ENCODE assay signal across 8 cellular contexts in genomic region chr10:70575874-70576802, GRCh38. TPM values are rescaled to one million over a fixed set of nuclear protein-coding genes. Genes with fewer than 3 reads are reported as not detected.
DNase-seq lines count a peak whose midpoint lies in the region; ATAC-seq and TF ChIP-seq lines count a peak whose summit lies in the region.

No MANE protein-coding gene starts in this region.

- DNase-seq in NCI-H2227 (lab: John Stamatoyannopoulos, UW; ENCODE audit: unreplicated experiment), result peak; percentile 13
- no peak for DNase-seq in NCI-H2227 treated with DMSO at 0.1 percent for 48 hours (lab: John Stamatoyannopoulos, UW)
- DNase-seq in HL-60 (ENCODE audit: low read depth in 1 of 2, low spot score in 1 of 2), result peak; percentile 92 to 96
- peak; percentile 89 for DNase-seq in SKM-1 treated with dmso at 0.1 percent for 144 hours (lab: John Stamatoyannopoulos, UW; ENCODE audit: unreplicated experiment)
- no peak for DNase-seq in spleen
- DNase-seq in NCI-H1930 (lab: John Stamatoyannopoulos, UW), result no peak

- peak overlapping the region; percentile 74 for H3K27ac ChIP-seq in HL-60 (replicated peaks)
- no peak overlapping the region for H3K27ac ChIP-seq in gastroesophageal sphincter
- peak overlapping the region in 7 of 8 donors; percentile 48 to 80 (median 60) for H3K27ac ChIP-seq in spleen

- WGBS in gastroesophageal sphincter (ENCODE audit: low coverage in 1 of 2), 2 donors, result 39 to 41% methylated on average over 10 to 12 of the region's 12 CpGs
- 17 to 28% (median 22%) methylated on average over 11 to 12 of the region's 12 CpGs for WGBS in spleen, 5 donors

- intact Hi-C loops in spleen (cut with DNase I; ENCODE audit: low total_unique reads), result no loop called here

- H3K9me3 ChIP-seq in gastroesophageal sphincter, result no peaks in the 10 kb centered on the region
- H3K9me3 ChIP-seq in spleen, result no peaks in the 10 kb centered on the region

- no peak for TF ChIP-seq EP300 in gastroesophageal sphincter (IDR thresholded peaks at IDR 0.05)

- ATAC-seq in GM21367 (IDR thresholded peaks at IDR 0.05; ENCODE audit: unreplicated experiment), result peak; percentile 34
- peak; percentile 67 for ATAC-seq in gastroesophageal sphincter

- H3K36me3 ChIP-seq in gastroesophageal sphincter, result peaks cover 0 to 3% of the 10 kb centered on the region in 2 donors
- peaks cover 0 to 7% (median 0%) of the 10 kb centered on the region in 6 donors for H3K36me3 ChIP-seq in spleen

- H3K4me1 ChIP-seq in gastroesophageal sphincter (peaks cover 0 to 18% (median 12%) of the 10 kb centered on the region in 3 donors), spleen (peaks cover 13 to 58% (median 44%) of the 10 kb centered on the region in 6 donors)

- H3K4me3 ChIP-seq in HL-60 (replicated peaks; ENCODE audit: insufficient read depth, low read length) (no peak overlapping the region), gastroesophageal sphincter (no peak overlapping the region), spleen (peak overlapping the region in 1 of 8 donors; percentile 37)

- H3K27me3 ChIP-seq in HL-60 (ENCODE audit: insufficient read depth, poor library complexity, severe bottlenecking), result no peaks in the 10 kb centered on the region
- H3K27me3 ChIP-seq in gastroesophageal sphincter, result no peaks in the 10 kb centered on the region
- no peaks in the 10 kb centered on the region for H3K27me3 ChIP-seq in spleen (replicated peaks in 1 of 7)

- TF ChIP-seq POLR2A in gastroesophageal sphincter (IDR thresholded peaks at IDR 0.05) (no peak), spleen (IDR thresholded peaks at IDR 0.05) (no peak)

- TF ChIP-seq CTCF in HL-60 (IDR thresholded peaks at IDR 0.05; ENCODE audit: insufficient read depth, low read length) (no peak), gastroesophageal sphincter (IDR thresholded peaks at IDR 0.05) (no peak), spleen (IDR thresholded peaks at IDR 0.05 in 8 of 11, conservative IDR thresholded peaks at IDR 0.05 in 3 of 11) (no peak)

RNA-seq across cellular contexts. Expression of gene PRF1, which starts 26.4 kb away (rescaled TPM):
- total RNA-seq in gastroesophageal sphincter, result 1 to 10 TPM in 2 of 4 donors, under 1 TPM in 1, not detected in 1; 0.96 to 3.9 (median 2.0) TPM
- 10 to 100 TPM; 41.5 to 79.6 (median 56.8) TPM for total RNA-seq in spleen
- 10 to 100 TPM in 1 of 3 donors, 1 to 10 TPM in 2; 6.6 to 11.3 (median 7.0) TPM for polyA plus RNA-seq in spleen

Comparison
In these comparisons a context has a peak if more than half of its experiments do, and no peak if none do; other contexts are left out.
1. DNase-seq: peak in NCI-H2227 (single experiment), HL-60 (2 of 2) and SKM-1 treated with dmso at 0.1 percent for 144 hours (single experiment); none in NCI-H2227 treated with DMSO at 0.1 percent for 48 hours (single experiment), spleen (single experiment) and NCI-H1930 (0 of 2).
2. H3K27ac ChIP-seq: peak in HL-60 (single experiment) and spleen (7 of 8); none in gastroesophageal sphincter (0 of 4).
3. RNA of gene PRF1, which starts 26.4 kb away (total RNA-seq): 41.5 to 79.6 TPM in spleen; 0.96 to 3.9 TPM in gastroesophageal sphincter; every median in the first group is over 4 times any median in the second.